8 cellular contexts compared by ENCODE assay signal in genomic region chr7:149126662-149127321, GRCh38. TPM values are rescaled to one million over a fixed set of nuclear protein-coding genes. Genes with fewer than 3 reads are reported as not detected.
DNase-seq lines count a peak whose midpoint lies in the region; ATAC-seq and TF ChIP-seq lines count a peak whose summit lies in the region.

No MANE protein-coding gene starts in this region.

- TF ChIP-seq CTCF in adrenal gland (IDR thresholded peaks at IDR 0.05) = no peak

- WGBS in adrenal gland, 4 donors = 0 to 1% (median 0%) methylated on average over 20 to 48 of the region's 48 CpGs

- no peaks in the 10 kb centered on the region for H3K9me3 ChIP-seq in adrenal gland (replicated peaks in 1 of 3)

- H3K36me3 ChIP-seq in adrenal gland (replicated peaks in 1 of 2) = peaks cover 0 to 9% of the 10 kb centered on the region in 2 donors

- no peak for TF ChIP-seq POLR2A in adrenal gland (IDR thresholded peaks at IDR 0.05)

- intact Hi-C loops in adrenal gland (cut with DNase I) = no loop called here
- intact Hi-C loops in sciatic nerve (cut with DNase I) = no loop called here

- H3K27ac ChIP-seq in adrenal gland = peak overlapping the region; percentile 84 to 96 (median 92)

- ATAC-seq in GM21360 (IDR thresholded peaks at IDR 0.05; ENCODE audit: unreplicated experiment) = peak; percentile 39
- ATAC-seq in SK-N-SH treated with all-trans-retinoic acid at 6 μM for 48 hours = peak; percentile 60
- ATAC-seq in sciatic nerve = peak; percentile 51

- peak; percentile 83 for DNase-seq in D341Med (ENCODE audit: low spot score)
- DNase-seq in HUDEP-2 (lab: John Stamatoyannopoulos, UW; ENCODE audit: unreplicated experiment in 76 of 76) = peak in 42 of 76 experiments; percentile 4 to 87 (median 28)
- DNase-seq in adrenal gland = peak; percentile 48 to 74 (median 56)
- DNase-seq in hippocampal formation (lab: John Stamatoyannopoulos, UW) = peak; percentile 5 to 76
- DNase-seq in sciatic nerve (ENCODE audit: low spot score) = peak; percentile 72
- no peak for DNase-seq in NCI-H510A (lab: John Stamatoyannopoulos, UW)

- peak overlapping the region; percentile 58 to 93 (median 75) for H3K4me3 ChIP-seq in adrenal gland

- H3K4me1 ChIP-seq in adrenal gland (replicated peaks in 1 of 2) = peaks cover 7 to 16% of the 10 kb centered on the region in 2 donors

- no peaks in the 10 kb centered on the region for H3K27me3 ChIP-seq in adrenal gland

TF ChIP-seq in SK-N-SH treated with all-trans-retinoic acid at 6 μM for 48 hours, 23 proteins besides CTCF, POLR2A, EP300 and RAD21:
- TF ChIP-seq PATZ1 (CRISPR knock-in tag; IDR thresholded peaks at IDR 0.05; ENCODE audit: borderline replicate concordance) (no peak), GLIS3 (CRISPR knock-in tag; IDR thresholded peaks at IDR 0.05) (0 out of 2 replicates have a peak, but pooled peaks have one; percentile 64)

RNA-seq across cellular contexts. Expression of gene ZNF425, which starts 0.7 kb away (rescaled TPM):
- total RNA-seq in adrenal gland = 1 to 10 TPM in 7 of 8 donors, under 1 TPM in 1; 0.36 to 2.3 (median 1.4) TPM
- 1 to 10 TPM in 2 of 3 donors, under 1 TPM in 1; 0.71 to 2.9 (median 1.4) TPM for polyA plus RNA-seq in adrenal gland
- 3.2 TPM for total RNA-seq in sciatic nerve

RNA-seq across cellular contexts. Expression of gene ZNF398, which starts 20.5 kb away (rescaled TPM):
- 10 to 100 TPM; 11.3 to 18.7 (median 14.7) TPM for total RNA-seq in adrenal gland
- polyA plus RNA-seq in adrenal gland = 1 to 10 TPM; 2.0 to 8.5 (median 3.6) TPM
- 17.3 TPM for total RNA-seq in sciatic nerve

RNA-seq across cellular contexts. Expression of gene ZNF786, which starts 36.3 kb away (rescaled TPM):
- total RNA-seq in adrenal gland = 10 to 100 TPM in 1 of 8 donors, 1 to 10 TPM in 7; 4.3 to 13.0 (median 5.5) TPM
- 1 to 10 TPM; 2.6 to 5.1 (median 3.5) TPM for polyA plus RNA-seq in adrenal gland
- total RNA-seq in sciatic nerve = 7.7 TPM
